Comparison of ENCODE assay signal across 18 cellular contexts in the genomic region with DNA sequence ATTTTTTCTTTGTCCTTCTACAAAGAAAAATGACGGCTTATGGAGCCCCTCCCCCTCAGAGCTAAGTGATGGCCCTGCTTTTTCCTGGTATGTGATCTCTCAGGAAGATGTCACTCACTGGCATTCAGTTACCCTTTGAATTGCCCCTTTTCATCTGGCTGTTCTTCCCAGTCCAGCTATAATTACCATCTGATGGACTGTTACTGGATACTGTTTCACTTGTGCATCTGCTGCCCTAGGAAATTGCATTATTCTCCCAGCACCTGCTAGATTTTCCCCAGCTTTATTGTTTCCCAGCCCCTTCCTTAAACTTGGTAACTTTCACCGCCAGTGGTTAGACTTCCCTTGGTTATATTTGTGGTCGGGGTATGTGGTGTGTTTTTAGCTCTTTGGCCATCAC.
A peak's percentile ranks its signal among the peaks of the same experiment; 100 is the strongest.
DNase-seq lines count a peak whose midpoint lies in the region; ATAC-seq and TF ChIP-seq lines count a peak whose summit lies in the region.
"Had no signal": no experiment of that assay in that cellular context is flagged by ENCODE, and none has a peak within 500 bp of the region (broad histone marks: within the 10 kb centered on the region; RNA-seq: fewer than 3 reads in every experiment).

No MANE protein-coding gene starts in this region.

- H3K4me1 Mint-ChIP-seq in glutamatergic neuron (ENCODE audit: low read depth, unreplicated experiment): peaks cover 56% of the 10 kb centered on the region
- H3K4me1 Mint-ChIP-seq in activated naive CD8-positive, alpha-beta T cell treated with anti-CD3 and anti-CD28 coated beads, Interleukin-2, amount 50 U/mL, for 24 hours: no peaks in the 10 kb centered on the region

- H3K36me3 Mint-ChIP-seq in glutamatergic neuron (ENCODE audit: unreplicated experiment): peaks cover 3% of the 10 kb centered on the region
- no peaks in the 10 kb centered on the region for H3K36me3 Mint-ChIP-seq in activated naive CD8-positive, alpha-beta T cell treated with anti-CD3 and anti-CD28 coated beads, Interleukin-2, amount 50 U/mL, for 24 hours (ENCODE audit: low read depth)
- H3K36me3 Mint-ChIP-seq: activated CD4-positive, alpha-beta memory T cell treated with anti-CD3 and anti-CD28 coated beads for 36 hours; activated naive CD8-positive, alpha-beta T cell; naive thymus-derived CD4-positive, alpha-beta T cell had no signal

- H3K27ac Mint-ChIP-seq in glutamatergic neuron (ENCODE audit: unreplicated experiment): peak overlapping the region; percentile 94
- no peak overlapping the region for H3K27ac Mint-ChIP-seq in activated naive CD8-positive, alpha-beta T cell treated with anti-CD3 and anti-CD28 coated beads, Interleukin-2, amount 50 U/mL, for 24 hours
- H3K27ac Mint-ChIP-seq: activated CD4-positive, alpha-beta memory T cell treated with anti-CD3 and anti-CD28 coated beads for 36 hours; activated naive CD8-positive, alpha-beta T cell; activated T-cell treated with anti-CD3 and anti-CD28 coated beads, Interleukin-2, amount 50 U/mL, for 72 hours; GM23338; naive thymus-derived CD4-positive, alpha-beta T cell had no signal

- H3K9me3 Mint-ChIP-seq in glutamatergic neuron (ENCODE audit: unreplicated experiment): peaks cover 1% of the 10 kb centered on the region
- no peaks in the 10 kb centered on the region for H3K9me3 Mint-ChIP-seq in activated naive CD8-positive, alpha-beta T cell treated with anti-CD3 and anti-CD28 coated beads, Interleukin-2, amount 50 U/mL, for 24 hours
- H3K9me3 Mint-ChIP-seq: activated CD4-positive, alpha-beta memory T cell treated with anti-CD3 and anti-CD28 coated beads for 36 hours; activated T-cell treated with anti-CD3 and anti-CD28 coated beads, Interleukin-2, amount 50 U/mL, for 72 hours; GM23338 had no signal

- DNase-seq in DMS53 (lab: John Stamatoyannopoulos, UW) (peak; percentile 70), NCI-H187 treated with DMSO at 0.1 percent for 48 hours (lab: John Stamatoyannopoulos, UW) (peak; percentile 79), NCI-H510A (lab: John Stamatoyannopoulos, UW) (peak; percentile 72), glutamatergic neuron (no peak), middle frontal gyrus (ENCODE audit: extremely low spot score, low spot score) (no peak)
- DNase-seq in activated CD4-positive, CD25-positive, alpha-beta regulatory T cell treated with anti-CD3 and anti-CD28 coated beads, Interleukin-2, amount 50 U/mL, for 72 hours: no peak
- DNase-seq in activated naive CD8-positive, alpha-beta T cell treated with anti-CD3 and anti-CD28 coated beads, Interleukin-2, amount 50 U/mL, for 24 hours: no peak
- DNase-seq: activated CD4-positive, alpha-beta memory T cell treated with anti-CD3 and anti-CD28 coated beads for 36 hours; activated T-cell treated with anti-CD3 and anti-CD28 coated beads, Interleukin-2, amount 50 U/mL, for 72 hours; GF-D8; MG63; naive thymus-derived CD4-positive, alpha-beta T cell; NK-92 treated with Interleukin-12 subunit alpha and Interleukin-12 subunit beta, amount 100 ng/mL, for 24 hours; stimulated activated CD4-positive, alpha-beta T cell treated with anti-CD3 and anti-CD28 coated beads, Interleukin-12 subunit alpha, Interleukin-12 subunit beta, amount 100 ng/mL, for 4 hours; testis had no signal

- peak overlapping the region; percentile 63 for H3K4me3 Mint-ChIP-seq in glutamatergic neuron (ENCODE audit: unreplicated experiment)
- H3K4me3 Mint-ChIP-seq in activated naive CD8-positive, alpha-beta T cell treated with anti-CD3 and anti-CD28 coated beads, Interleukin-2, amount 50 U/mL, for 24 hours: no peak overlapping the region
- H3K4me3 Mint-ChIP-seq: activated CD4-positive, alpha-beta memory T cell treated with anti-CD3 and anti-CD28 coated beads for 36 hours; activated naive CD8-positive, alpha-beta T cell; activated T-cell treated with anti-CD3 and anti-CD28 coated beads, Interleukin-2, amount 50 U/mL, for 72 hours; GM23338; naive thymus-derived CD4-positive, alpha-beta T cell had no signal

- ATAC-seq in HG02642 (IDR thresholded peaks at IDR 0.05; ENCODE audit: poor library complexity, unreplicated experiment): no peak
- ATAC-seq in activated naive CD8-positive, alpha-beta T cell treated with anti-CD3 and anti-CD28 coated beads, Interleukin-2, amount 50 U/mL, for 24 hours: no peak
- ATAC-seq: activated T-cell treated with anti-CD3 and anti-CD28 coated beads, Interleukin-2, amount 50 U/mL, for 72 hours; GM23338; naive thymus-derived CD4-positive, alpha-beta T cell had no signal

- no peak for TF ChIP-seq CTCF in glutamatergic neuron (IDR thresholded peaks at IDR 0.05; ENCODE audit: partially characterized antibody, unreplicated experiment)

- H3K27me3 Mint-ChIP-seq in glutamatergic neuron (ENCODE audit: unreplicated experiment): peaks cover 4% of the 10 kb centered on the region
- peaks cover 7% of the 10 kb centered on the region for H3K27me3 Mint-ChIP-seq in activated naive CD8-positive, alpha-beta T cell treated with anti-CD3 and anti-CD28 coated beads, Interleukin-2, amount 50 U/mL, for 24 hours

Comparison
In these comparisons a context has a peak if more than half of its experiments do, and no peak if none do; other contexts are left out.
1. DNase-seq: peak in DMS53 (single experiment), NCI-H187 treated with DMSO at 0.1 percent for 48 hours (single experiment) and NCI-H510A (single experiment); none in glutamatergic neuron (single experiment), middle frontal gyrus (single experiment), activated CD4-positive, CD25-positive, alpha-beta regulatory T cell treated with anti-CD3 and anti-CD28 coated beads, Interleukin-2, amount 50 U/mL, for 72 hours (single experiment) and activated naive CD8-positive, alpha-beta T cell treated with anti-CD3 and anti-CD28 coated beads, Interleukin-2, amount 50 U/mL, for 24 hours (single experiment).